9 cellular contexts compared by ENCODE assay signal in genomic region chr2:102142829-102143449, GRCh38. TPM values are rescaled to one million over a fixed set of nuclear protein-coding genes. Genes with fewer than 3 reads are reported as not detected.
A peak's percentile ranks its signal among the peaks of the same experiment; 100 is the strongest.
DNase-seq lines count a peak whose midpoint lies in the region; ATAC-seq and TF ChIP-seq lines count a peak whose summit lies in the region.
"Had no signal": no experiment of that assay in that cellular context is flagged by ENCODE, and none has a peak within 500 bp of the region (broad histone marks: within the 10 kb centered on the region; RNA-seq: fewer than 3 reads in every experiment).

No MANE protein-coding gene starts in this region.

- DNase-seq in activated CD4-positive, alpha-beta T cell treated with anti-CD3 and anti-CD28 coated beads, Interleukin-2, amount 10 ng/mL, durations not matched to agents 24 days and 14 days, result no peak
- no peak for DNase-seq in activated CD4-positive, alpha-beta T cell treated with anti-CD3 and anti-CD28 coated beads, Interleukin-2, amount 50 U/mL, for 4 hours
- DNase-seq in caudate nucleus (lab: John Stamatoyannopoulos, UW) (no peak), lung (ENCODE audit: low spot score) (peak; percentile 42), upper lobe of left lung (peak in 1 of 2 donors; percentile 42), KG1 (lab: John Stamatoyannopoulos, UW) (no peak)
- no peak for DNase-seq in stimulated activated CD4-positive, alpha-beta T cell treated with anti-CD3 and anti-CD28 coated beads, Interleukin-12 subunit alpha, Interleukin-12 subunit beta, amount 100 ng/mL, for 4 hours
- DNase-seq: stimulated activated CD4-positive, alpha-beta T cell treated with anti-CD3 and anti-CD28 coated beads, Interleukin-1b, Interleukin-23, amount 100 ng/mL, for 48 hours had no signal

- ATAC-seq in lung (ENCODE audit: insufficient read depth, low FRiP score) (peak; percentile 7), upper lobe of left lung (ENCODE audit: low FRiP score in 2 of 2) (peak; percentile 9 to 72), GM18870 (IDR thresholded peaks at IDR 0.05; ENCODE audit: unreplicated experiment) (no peak)

- H3K4me3 Mint-ChIP-seq in activated CD4-positive, alpha-beta T cell treated with anti-CD3 and anti-CD28 coated beads, Interleukin-2, amount 10 ng/mL, durations not matched to agents 24 days and 14 days, result peak overlapping the region; percentile 72

- no peak for TF ChIP-seq EP300 in upper lobe of left lung (IDR thresholded peaks at IDR 0.05)

- intact Hi-C loops in activated CD4-positive, alpha-beta T cell treated with anti-CD3 and anti-CD28 coated beads, Interleukin-2, amount 10 ng/mL, durations not matched to agents 24 days and 14 days (cut with micrococcal nuclease), result no loop called here

- H3K27me3 ChIP-seq in lung (ENCODE audit: control insufficient read depth, insufficient read depth) (no peaks in the 10 kb centered on the region), upper lobe of left lung (no peaks in the 10 kb centered on the region)

- peaks cover 19% of the 10 kb centered on the region for H3K4me1 Mint-ChIP-seq in activated CD4-positive, alpha-beta T cell treated with anti-CD3 and anti-CD28 coated beads, Interleukin-2, amount 10 ng/mL, durations not matched to agents 24 days and 14 days

- H3K4me1 ChIP-seq in lung (ENCODE audit: control insufficient read depth in 2 of 2, insufficient read depth in 2 of 2, low read length in 2 of 2) (peaks cover 2 to 26% of the 10 kb centered on the region in 2 donors), upper lobe of left lung (peaks cover 26 to 53% (median 37%) of the 10 kb centered on the region in 4 donors)

- H3K9me3 Mint-ChIP-seq in activated CD4-positive, alpha-beta T cell treated with anti-CD3 and anti-CD28 coated beads, Interleukin-2, amount 10 ng/mL, durations not matched to agents 24 days and 14 days, result peaks cover 33% of the 10 kb centered on the region

- TF ChIP-seq CTCF in lung (IDR thresholded peaks at IDR 0.05; ENCODE audit: control extremely low read depth, extremely low read depth) (no peak), upper lobe of left lung (IDR thresholded peaks at IDR 0.05) (no peak)

- peaks cover 8 to 24% of the 10 kb centered on the region in 2 donors for H3K9me3 ChIP-seq in lung (ENCODE audit: control insufficient read depth in 2 of 2, insufficient read depth in 1 of 2, low read length in 1 of 2)
- peaks cover 0 to 25% (median 5%) of the 10 kb centered on the region in 4 donors for H3K9me3 ChIP-seq in upper lobe of left lung

- H3K27ac ChIP-seq in caudate nucleus (ENCODE audit: low read depth, low read length) (peak overlapping the region; percentile 11), lung (ENCODE audit: low read depth in 1 of 2, low read length in 1 of 2) (peak overlapping the region; percentile 75 to 95), upper lobe of left lung (peak overlapping the region; percentile 95 to 98 (median 96))

- peaks cover 35% of the 10 kb centered on the region for H3K27me3 Mint-ChIP-seq in activated CD4-positive, alpha-beta T cell treated with anti-CD3 and anti-CD28 coated beads, Interleukin-2, amount 10 ng/mL, durations not matched to agents 24 days and 14 days

- H3K27ac Mint-ChIP-seq in activated CD4-positive, alpha-beta T cell treated with anti-CD3 and anti-CD28 coated beads, Interleukin-2, amount 10 ng/mL, durations not matched to agents 24 days and 14 days, result no peak overlapping the region

- H3K36me3 Mint-ChIP-seq in activated CD4-positive, alpha-beta T cell treated with anti-CD3 and anti-CD28 coated beads, Interleukin-2, amount 10 ng/mL, durations not matched to agents 24 days and 14 days (ENCODE audit: low read depth), result peaks cover 17% of the 10 kb centered on the region

- peaks cover 7 to 10% of the 10 kb centered on the region in 2 donors for H3K36me3 ChIP-seq in lung (ENCODE audit: control insufficient read depth in 2 of 2, insufficient read depth in 2 of 2, low read length in 2 of 2)
- H3K36me3 ChIP-seq in upper lobe of left lung, result peaks cover 0 to 27% (median 10%) of the 10 kb centered on the region in 4 donors

- peak overlapping the region; percentile 67 for H3K4me3 ChIP-seq in lung
- H3K4me3 ChIP-seq in upper lobe of left lung, result peak overlapping the region; percentile 37 to 75 (median 62)

- WGBS in lung, 2 donors, result 3 to 5% methylated on average over 32 to 42 of the region's 42 CpGs
- WGBS in upper lobe of left lung, 2 donors, result 5 to 6% methylated on average over 12 to 37 of the region's 42 CpGs

- peak in 1 of 4 donors; percentile 30 for TF ChIP-seq POLR2A in upper lobe of left lung (IDR thresholded peaks at IDR 0.05)

RNA-seq across cellular contexts. Expression of gene IL1R1, which starts 0.4 kb away (rescaled TPM):
- total RNA-seq in activated CD4-positive, alpha-beta T cell treated with anti-CD3 and anti-CD28 coated beads, Interleukin-2, amount 10 ng/mL, durations not matched to agents 24 days and 14 days, result 1.7 and 2.2 TPM in 2 replicates
- total RNA-seq in lung (100 to 1,000 TPM; 111 to 163 TPM), upper lobe of left lung (100 to 1,000 TPM in 3 of 6 donors, 10 to 100 TPM in 3; 48.2 to 148 (median 111) TPM)
- 100 to 1,000 TPM in 1 of 2 donors, 10 to 100 TPM in 1; 97.0 to 182 TPM for polyA plus RNA-seq in lung

RNA-seq across cellular contexts. Expression of gene IL1RL2, which starts 43.9 kb away (rescaled TPM):
- 0.09 and 0.12 TPM in 2 replicates for total RNA-seq in activated CD4-positive, alpha-beta T cell treated with anti-CD3 and anti-CD28 coated beads, Interleukin-2, amount 10 ng/mL, durations not matched to agents 24 days and 14 days
- total RNA-seq in lung (1 to 10 TPM in 1 of 2 donors, under 1 TPM in 1; 0.63 to 1.3 TPM), upper lobe of left lung (1 to 10 TPM in 3 of 6 donors, under 1 TPM in 2, not detected in 1; 0.57 to 1.7 (median 1.4) TPM)
- 1 to 10 TPM in 1 of 2 donors, under 1 TPM in 1; 0.35 to 1.0 TPM for polyA plus RNA-seq in lung

Comparison
In these comparisons a context has a peak if more than half of its experiments do, and no peak if none do; other contexts are left out.
1. H3K27ac ChIP-seq: peak in every context shown above with its lines; median percentile 96 in upper lobe of left lung; 85 in lung; 11 in caudate nucleus.
2. RNA of gene IL1R1, which starts 0.4 kb away (total RNA-seq): 111 to 163 TPM in lung and 48.2 to 148 TPM in upper lobe of left lung; 1.7 to 2.2 TPM in activated CD4-positive, alpha-beta T cell treated with anti-CD3 and anti-CD28 coated beads, Interleukin-2, amount 10 ng/mL, durations not matched to agents 24 days and 14 days; every median in the first group is over 10 times any median in the second.